In the genomic region with DNA sequence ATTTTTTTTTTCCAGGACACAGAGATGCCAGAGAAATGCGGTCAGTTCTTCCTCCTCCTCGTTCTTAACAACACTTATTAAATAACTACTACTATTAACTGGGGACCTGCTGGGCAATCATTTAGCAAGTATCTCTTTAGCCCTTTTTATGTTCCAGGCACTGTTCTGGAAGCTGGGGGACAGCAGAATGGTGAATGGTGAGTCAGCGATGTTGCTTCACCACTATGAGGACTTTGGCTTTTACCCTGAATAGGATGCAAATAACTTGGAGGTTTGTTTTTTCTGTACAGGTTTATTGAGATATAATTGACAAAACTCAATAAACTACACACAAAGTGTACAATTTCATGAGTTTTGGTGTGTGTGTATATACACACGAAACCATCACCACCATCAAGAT, we compare ENCODE assay signal across 1 cellular context.
TF ChIP-seq lines count a peak whose summit lies in the region.

No MANE protein-coding gene starts in this region.

TF ChIP-seq in HepG2, 621 proteins besides CTCF, POLR2A, EP300 and RAD21:
- TF ChIP-seq HNF4G (IDR thresholded peaks at IDR 0.05; ENCODE audit: borderline replicate concordance, low read depth, low read length) (peak; percentile 12; the same call in 1 of the 2 replicates), HNF4G (CRISPR knock-in tag; IDR thresholded peaks at IDR 0.05; ENCODE audit: borderline replicate concordance, low read depth) (no peak), ZNF589 (CRISPR knock-in tag; conservative IDR thresholded peaks at IDR 0.05) (no peak), CEBPG (CRISPR knock-in tag; IDR thresholded peaks at IDR 0.05) (peak; percentile 48; the same call in 1 of the 2 replicates), MAFF (IDR thresholded peaks at IDR 0.05; ENCODE audit: low read depth, low read length) (peak; percentile 48; the same call in 1 of the 2 replicates), CEBPB (IDR thresholded peaks at IDR 0.05; ENCODE audit: borderline replicate concordance, low read depth, low read length) (peak; percentile 67; the same call in 1 of the 2 replicates), FOSL1 (CRISPR knock-in tag; IDR thresholded peaks at IDR 0.05; ENCODE audit: borderline replicate concordance) (0 out of 2 replicates have a peak, but pooled peaks have one; percentile 38), MAFK (conservative IDR thresholded peaks at IDR 0.05 in 1 of 2, IDR thresholded peaks at IDR 0.05 in 1 of 2; ENCODE audit: low read length in 2 of 2) (peak; percentile 23 to 45; a peak in 2 of 4 replicates), FOSL2 (CRISPR knock-in tag; IDR thresholded peaks at IDR 0.05) (peak; percentile 88), SNAPC2 (CRISPR knock-in tag; IDR thresholded peaks at IDR 0.05) (no peak)
